14 cellular contexts compared by ENCODE assay signal in the genomic region with DNA sequence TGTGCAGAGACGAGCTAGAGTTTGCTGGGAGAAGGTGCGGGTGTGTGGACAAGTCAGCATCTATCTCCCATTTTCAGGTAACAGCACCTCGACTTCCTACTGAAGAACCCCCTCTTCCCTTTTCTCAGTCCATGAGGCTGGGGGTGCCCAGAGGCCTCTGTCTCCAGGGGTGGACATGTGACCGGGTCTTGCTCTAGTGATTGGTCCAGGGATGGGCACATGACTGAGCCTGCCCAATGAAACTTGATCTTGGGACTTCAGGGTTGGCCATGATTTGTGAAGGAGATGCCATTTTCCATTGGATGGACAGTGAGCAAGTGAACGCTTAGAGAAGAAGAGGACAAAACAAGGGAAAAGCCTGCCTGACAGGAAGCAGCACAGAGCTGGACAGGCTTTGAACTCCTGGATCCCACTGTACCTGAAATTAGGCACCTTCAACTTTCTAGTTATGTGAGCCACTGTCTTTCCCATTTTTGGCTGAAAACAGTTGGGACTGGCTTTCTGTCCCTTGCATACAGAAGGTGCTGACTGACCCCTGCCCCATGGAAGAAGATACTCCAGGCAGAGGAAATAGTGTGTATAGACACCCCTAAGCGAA.
A peak's percentile ranks its signal among the peaks of the same experiment; 100 is the strongest.
DNase-seq lines count a peak whose midpoint lies in the region; ATAC-seq, FAIRE-seq and TF ChIP-seq lines count a peak whose summit lies in the region.
"Had no signal": no experiment of that assay in that cellular context is flagged by ENCODE, and none has a peak within 500 bp of the region (broad histone marks: within the 10 kb centered on the region; RNA-seq: fewer than 3 reads in every experiment).

No MANE protein-coding gene starts in this region.

- no peaks in the 10 kb centered on the region for H3K79me2 ChIP-seq in HepG2 (ENCODE audit: insufficient read depth, low read length)

- in situ Hi-C loops in brain microvascular endothelial cell (cut with HindIII; ENCODE audit: low pct_ligation_motif_present, low sequenced_read_pairs) (no loop called here), HepG2 (cut with HindIII; ENCODE audit: extremely low pct_ligation_motif_present, low pct_unique_long_range_greater_than_20kb) (no loop called here)

- no peak for TF ChIP-seq CTCF in brain microvascular endothelial cell (IDR thresholded peaks at IDR 0.05; ENCODE audit: low read depth, low read length, missing control alignments)
- TF ChIP-seq CTCF in HepG2 (CRISPR knock-in tag; IDR thresholded peaks at IDR 0.05) = no peak
- no peak for TF ChIP-seq CTCF in tibial nerve (IDR thresholded peaks at IDR 0.05)

- TF ChIP-seq EP300 in HepG2 (IDR thresholded peaks at IDR 0.05; ENCODE audit: low read depth in 2 of 2, low read length in 2 of 2) = no peak
- TF ChIP-seq EP300 in HepG2 (CRISPR knock-in tag; IDR thresholded peaks at IDR 0.05; ENCODE audit: borderline replicate concordance) = no peak
- peak; percentile 0 to 1 for TF ChIP-seq EP300 in tibial nerve (IDR thresholded peaks at IDR 0.05)

- DNase-seq in NCI-H345 (lab: John Stamatoyannopoulos, UW) = peak; percentile 15
- no peak for DNase-seq in NCI-H345 treated with DMSO at 0.1 percent for 48 hours (lab: John Stamatoyannopoulos, UW; ENCODE audit: unreplicated experiment)
- DNase-seq in brain microvascular endothelial cell = peak; percentile 55
- DNase-seq in HepG2 (ENCODE audit: low spot score) = no peak
- DNase-seq in tibial nerve (ENCODE audit: low spot score in 2 of 2) = no peak
- no peak for DNase-seq in OCI-M2 (lab: John Stamatoyannopoulos, UW; ENCODE audit: unreplicated experiment)
- no peak for DNase-seq in stimulated activated CD4-positive, alpha-beta T cell treated with anti-CD3 and anti-CD28 coated beads, Interleukin-4, amount 100 ng/mL, for 1 hour
- no peak for DNase-seq in activated naive CD4-positive, alpha-beta T cell treated with anti-CD3 and anti-CD28 coated beads, Interleukin-2, amount 50 U/mL, for 16 hours
- DNase-seq: anterior cingulate cortex; foreskin melanocyte; NCI-H2081; stimulated activated CD4-positive, alpha-beta T cell treated with anti-CD3 and anti-CD28 coated beads, Interleukin-2, amount 100 ng/mL, for 24 hours had no signal

- H3K27me3 ChIP-seq in brain microvascular endothelial cell (replicated peaks) (no peaks in the 10 kb centered on the region), HepG2 (ENCODE audit: control insufficient read depth in 1 of 2, insufficient read depth in 2 of 2, low read length in 2 of 2) (no peaks in the 10 kb centered on the region), tibial nerve (no peaks in the 10 kb centered on the region)

- no peak for ATAC-seq in HepG2
- ATAC-seq: mucosa of descending colon had no signal

- H3K36me3 ChIP-seq in brain microvascular endothelial cell (replicated peaks) (no peaks in the 10 kb centered on the region), HepG2 (replicated peaks in 1 of 2; ENCODE audit: control insufficient read depth in 1 of 2, insufficient read depth in 2 of 2, low read length in 2 of 2) (no peaks in the 10 kb centered on the region), tibial nerve (no peaks in the 10 kb centered on the region)

- H3K9ac ChIP-seq in HepG2 (ENCODE audit: insufficient read depth, low read depth, low read length) = no peak overlapping the region

- TF ChIP-seq POLR2A in HepG2 (IDR thresholded peaks at IDR 0.05; ENCODE audit: insufficient read depth in 1 of 2, low read depth in 2 of 2, low read length in 2 of 2) (no peak), tibial nerve (IDR thresholded peaks at IDR 0.05) (no peak)

- intact Hi-C loops in HepG2 (cut with micrococcal nuclease; ENCODE audit: unreplicated experiment) = no loop called here

- H3K27ac ChIP-seq in brain microvascular endothelial cell = no peak overlapping the region
- no peak overlapping the region for H3K27ac ChIP-seq in HepG2 (ENCODE audit: extremely low read length, insufficient read depth, low read length)
- peak overlapping the region; percentile 11 to 93 (median 44) for H3K27ac ChIP-seq in tibial nerve
- H3K27ac ChIP-seq: 22Rv1 had no signal

- no peaks in the 10 kb centered on the region for H4K20me1 ChIP-seq in HepG2 (ENCODE audit: insufficient read depth, low read length)

- H3K4me1 ChIP-seq in HepG2 (ENCODE audit: insufficient read depth, low read length) (peaks cover 26% of the 10 kb centered on the region), tibial nerve (peaks cover 0 to 38% (median 6%) of the 10 kb centered on the region in 4 donors)

- POLR2A ChIA-PET in HepG2 (lab: Yijun Ruan, JAX) = interaction anchor here (0.6 to 3.2 kb wide), 2 partner anchors 8 to 43 kb away, joined by 3 to 10 read pairs; no protein-coding TSS in a partner anchor

- no peak overlapping the region for H2AFZ ChIP-seq in HepG2 (ENCODE audit: low read length)

- 90% methylated on average over 6 of the region's 6 CpGs for WGBS in HepG2 (ENCODE audit: low lambda C conversion rate)
- WGBS in tibial nerve, 2 donors = 69 to 70% methylated on average over 6 of the region's 6 CpGs

- CTCF ChIA-PET in HepG2 (lab: Yijun Ruan, JAX; ENCODE audit: low intra/inter-chr PET ratio, low total read pairs) = no interaction called here

- FAIRE-seq in HepG2 (lab: Jason Lieb, UNC) = no peak

- BruUV-seq in HepG2 (replicated peaks; lab: Mats Ljungman, UMichigan) = no TSS peak

- no peaks in the 10 kb centered on the region for H3K9me3 ChIP-seq in HepG2 (ENCODE audit: low read length)
- no peaks in the 10 kb centered on the region for H3K9me3 ChIP-seq in tibial nerve
- H3K9me3 ChIP-seq: mucosa of descending colon had no signal

- H3K4me3 ChIP-seq in brain microvascular endothelial cell (ENCODE audit: low read depth, low read length) = no peak overlapping the region
- no peak overlapping the region for H3K4me3 ChIP-seq in HepG2 (replicated peaks in 1 of 3; ENCODE audit: insufficient read depth in 1 of 3, low read depth in 2 of 3, low read length in 3 of 3)
- no peak overlapping the region for H3K4me3 ChIP-seq in tibial nerve
- H3K4me3 ChIP-seq: mucosa of descending colon had no signal

- no peak for TF ChIP-seq RAD21 in HepG2 (CRISPR knock-in tag; IDR thresholded peaks at IDR 0.05)

- no peak overlapping the region for H3K4me2 ChIP-seq in HepG2 (ENCODE audit: low read depth, low read length)

TF ChIP-seq in HepG2, 621 proteins besides CTCF, POLR2A, EP300 and RAD21 (continues in another document):
- TF ChIP-seq ZNF605 (CRISPR knock-in tag; IDR thresholded peaks at IDR 0.05) (0 out of 2 replicates have a peak, but pooled peaks have one; percentile 33), NFYC (CRISPR knock-in tag; IDR thresholded peaks at IDR 0.05) (peak; percentile 73), MAZ (IDR thresholded peaks at IDR 0.05; ENCODE audit: borderline replicate concordance, low read depth, low read length) (no peak), MAZ (CRISPR knock-in tag; IDR thresholded peaks at IDR 0.05; ENCODE audit: low read depth) (no peak), ATM (IDR thresholded peaks at IDR 0.05; ENCODE audit: borderline replicate concordance) (no peak), NFYB (CRISPR knock-in tag; IDR thresholded peaks at IDR 0.05) (peak; percentile 62), HES4 (CRISPR knock-in tag; IDR thresholded peaks at IDR 0.05; ENCODE audit: borderline replicate concordance) (no peak)
- TF ChIP-seq, protein P1, sequence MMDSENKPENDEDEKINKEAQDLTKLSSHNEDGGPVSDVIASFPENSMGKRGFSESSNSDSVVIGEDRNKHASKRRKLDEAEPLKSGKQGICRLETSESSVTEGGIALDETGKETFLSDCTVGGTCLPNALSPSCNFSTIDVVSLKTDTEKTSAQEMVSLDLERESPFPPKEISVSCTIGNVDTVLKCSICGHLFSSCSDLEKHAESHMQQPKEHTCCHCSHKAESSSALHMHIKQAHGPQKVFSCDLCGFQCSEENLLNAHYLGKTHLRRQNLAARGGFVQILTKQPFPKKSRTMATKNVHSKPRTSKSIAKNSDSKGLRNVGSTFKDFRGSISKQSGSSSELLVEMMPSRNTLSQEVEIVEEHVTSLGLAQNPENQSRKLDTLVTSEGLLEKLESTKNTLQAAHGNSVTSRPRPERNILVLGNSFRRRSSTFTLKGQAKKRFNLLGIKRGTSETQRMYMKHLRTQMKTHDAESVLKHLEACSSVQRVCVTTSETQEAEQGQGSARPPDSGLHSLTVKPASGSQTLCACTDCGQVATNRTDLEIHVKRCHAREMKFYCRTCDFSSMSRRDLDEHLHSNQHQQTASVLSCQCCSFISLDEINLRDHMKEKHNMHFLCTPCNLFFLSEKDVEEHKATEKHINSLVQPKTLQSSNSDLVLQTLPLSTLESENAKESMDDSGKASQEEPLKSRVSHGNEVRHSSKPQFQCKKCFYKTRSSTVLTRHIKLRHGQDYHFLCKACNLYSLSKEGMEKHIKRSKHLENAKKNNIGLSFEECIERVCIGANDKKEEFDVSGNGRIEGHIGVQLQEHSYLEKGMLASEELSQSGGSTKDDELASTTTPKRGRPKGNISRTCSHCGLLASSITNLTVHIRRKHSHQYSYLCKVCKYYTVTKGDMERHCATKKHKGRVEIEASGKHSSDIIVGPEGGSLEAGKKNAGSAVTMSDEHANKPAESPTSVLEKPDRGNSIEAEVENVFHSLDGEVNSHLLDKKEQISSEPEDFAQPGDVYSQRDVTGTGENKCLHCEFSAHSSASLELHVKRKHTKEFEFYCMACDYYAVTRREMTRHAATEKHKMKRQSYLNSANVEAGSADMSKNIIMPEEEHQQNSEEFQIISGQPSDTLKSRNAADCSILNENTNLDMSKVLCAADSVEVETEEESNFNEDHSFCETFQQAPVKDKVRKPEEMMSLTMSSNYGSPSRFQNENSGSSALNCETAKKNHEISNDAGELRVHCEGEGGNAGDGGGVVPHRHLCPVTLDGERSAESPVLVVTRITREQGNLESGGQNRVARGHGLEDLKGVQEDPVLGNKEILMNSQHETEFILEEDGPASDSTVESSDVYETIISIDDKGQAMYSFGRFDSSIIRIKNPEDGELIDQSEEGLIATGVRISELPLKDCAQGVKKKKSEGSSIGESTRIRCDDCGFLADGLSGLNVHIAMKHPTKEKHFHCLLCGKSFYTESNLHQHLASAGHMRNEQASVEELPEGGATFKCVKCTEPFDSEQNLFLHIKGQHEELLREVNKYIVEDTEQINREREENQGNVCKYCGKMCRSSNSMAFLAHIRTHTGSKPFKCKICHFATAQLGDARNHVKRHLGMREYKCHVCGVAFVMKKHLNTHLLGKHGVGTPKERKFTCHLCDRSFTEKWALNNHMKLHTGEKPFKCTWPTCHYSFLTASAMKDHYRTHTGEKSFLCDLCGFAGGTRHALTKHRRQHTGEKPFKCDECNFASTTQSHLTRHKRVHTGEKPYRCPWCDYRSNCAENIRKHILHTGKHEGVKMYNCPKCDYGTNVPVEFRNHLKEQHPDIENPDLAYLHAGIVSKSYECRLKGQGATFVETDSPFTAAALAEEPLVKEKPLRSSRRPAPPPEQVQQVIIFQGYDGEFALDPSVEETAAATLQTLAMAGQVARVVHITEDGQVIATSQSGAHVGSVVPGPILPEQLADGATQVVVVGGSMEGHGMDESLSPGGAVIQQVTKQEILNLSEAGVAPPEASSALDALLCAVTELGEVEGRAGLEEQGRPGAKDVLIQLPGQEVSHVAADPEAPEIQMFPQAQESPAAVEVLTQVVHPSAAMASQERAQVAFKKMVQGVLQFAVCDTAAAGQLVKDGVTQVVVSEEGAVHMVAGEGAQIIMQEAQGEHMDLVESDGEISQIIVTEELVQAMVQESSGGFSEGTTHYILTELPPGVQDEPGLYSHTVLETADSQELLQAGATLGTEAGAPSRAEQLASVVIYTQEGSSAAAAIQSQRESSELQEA (CRISPR knock-in tag; IDR thresholded peaks at IDR 0.05; ENCODE audit: not compliant biosample characterization) = no peak

Comparison
In these comparisons a context has a peak if more than half of its experiments do, and no peak if none do; other contexts are left out.
1. DNase-seq: peak in NCI-H345 (single experiment) and brain microvascular endothelial cell (single experiment); none in NCI-H345 treated with DMSO at 0.1 percent for 48 hours (single experiment), HepG2 (single experiment), tibial nerve (0 of 2), OCI-M2 (single experiment), stimulated activated CD4-positive, alpha-beta T cell treated with anti-CD3 and anti-CD28 coated beads, Interleukin-4, amount 100 ng/mL, for 1 hour (single experiment) and activated naive CD4-positive, alpha-beta T cell treated with anti-CD3 and anti-CD28 coated beads, Interleukin-2, amount 50 U/mL, for 16 hours (single experiment).
2. H3K27ac ChIP-seq: peak in tibial nerve (4 of 4); none in brain microvascular endothelial cell (single experiment) and HepG2 (single experiment).